In genomic region chr19:10111405-10111811, GRCh38 we compare ENCODE assay signal across 8 cellular contexts. TPM values are rescaled to one million over a fixed set of nuclear protein-coding genes. Genes with fewer than 3 reads are reported as not detected.
DNase-seq lines count a peak whose midpoint lies in the region; ATAC-seq and TF ChIP-seq lines count a peak whose summit lies in the region.

A gene with protein sequence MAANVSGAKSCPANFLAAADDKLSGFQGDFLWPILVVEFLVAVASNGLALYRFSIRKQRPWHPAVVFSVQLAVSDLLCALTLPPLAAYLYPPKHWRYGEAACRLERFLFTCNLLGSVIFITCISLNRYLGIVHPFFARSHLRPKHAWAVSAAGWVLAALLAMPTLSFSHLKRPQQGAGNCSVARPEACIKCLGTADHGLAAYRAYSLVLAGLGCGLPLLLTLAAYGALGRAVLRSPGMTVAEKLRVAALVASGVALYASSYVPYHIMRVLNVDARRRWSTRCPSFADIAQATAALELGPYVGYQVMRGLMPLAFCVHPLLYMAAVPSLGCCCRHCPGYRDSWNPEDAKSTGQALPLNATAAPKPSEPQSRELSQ (plus strand): TSS chr19:10111693. CDS start chr19:10111722, 29 bp downstream.

- no peaks in the 10 kb centered on the region for H3K27me3 Mint-ChIP-seq in activated naive CD8-positive, alpha-beta T cell treated with anti-CD3 and anti-CD28 coated beads for 36 hours

- ATAC-seq in HG02588 (IDR thresholded peaks at IDR 0.05; ENCODE audit: unreplicated experiment) (no peak), HG02973 (IDR thresholded peaks at IDR 0.05; ENCODE audit: unreplicated experiment) (no peak), GM19467 (IDR thresholded peaks at IDR 0.05; ENCODE audit: unreplicated experiment) (no peak), GM21390 (IDR thresholded peaks at IDR 0.05; ENCODE audit: unreplicated experiment) (no peak)

- H3K27ac Mint-ChIP-seq in activated naive CD8-positive, alpha-beta T cell treated with anti-CD3 and anti-CD28 coated beads for 36 hours = peak within 1 kb of the TSS; percentile 93

- H3K9me3 Mint-ChIP-seq in activated naive CD8-positive, alpha-beta T cell treated with anti-CD3 and anti-CD28 coated beads for 36 hours = no peaks in the 10 kb centered on the region

- no peak for TF ChIP-seq CTCF in GM10266 (IDR thresholded peaks at IDR 0.05; ENCODE audit: control insufficient read depth, insufficient read depth, low read depth, missing control alignments)

- H3K4me3 Mint-ChIP-seq in activated naive CD8-positive, alpha-beta T cell treated with anti-CD3 and anti-CD28 coated beads for 36 hours = peak within 1 kb of the TSS; percentile 74

- DNase-seq in GM10266 (ENCODE audit: extremely low spot score) = peak; percentile 70
- peak; percentile 50 for DNase-seq in MV-4-11 (lab: John Stamatoyannopoulos, UW)
- DNase-seq in activated naive CD8-positive, alpha-beta T cell treated with anti-CD3 and anti-CD28 coated beads for 36 hours = peak; percentile 71
- DNase-seq in pons (ENCODE audit: low spot score) = peak; percentile 59

- peaks cover 74% of the 10 kb centered on the region for H3K36me3 Mint-ChIP-seq in activated naive CD8-positive, alpha-beta T cell treated with anti-CD3 and anti-CD28 coated beads for 36 hours

- H3K4me1 Mint-ChIP-seq in activated naive CD8-positive, alpha-beta T cell treated with anti-CD3 and anti-CD28 coated beads for 36 hours = peaks cover 51% of the 10 kb centered on the region

RNA-seq across cellular contexts. Expression of the gene that starts here (rescaled TPM):
- 10 to 100 TPM; 57.8 to 64.0 TPM for total RNA-seq in activated naive CD8-positive, alpha-beta T cell treated with anti-CD3 and anti-CD28 coated beads for 36 hours
